9 cellular contexts compared by ENCODE assay signal in genomic region chr14:28765169-28765906, GRCh38. TPM values are rescaled to one million over a fixed set of nuclear protein-coding genes. Genes with fewer than 3 reads are reported as not detected.
DNase-seq lines count a peak whose midpoint lies in the region; ATAC-seq and TF ChIP-seq lines count a peak whose summit lies in the region.
"Had no signal": no experiment of that assay in that cellular context is flagged by ENCODE, and none has a peak within 500 bp of the region (broad histone marks: within the 10 kb centered on the region; RNA-seq: fewer than 3 reads in every experiment).

No MANE protein-coding gene starts in this region.

- ATAC-seq in esophagus mucosa: no peak
- ATAC-seq in GM21576 (IDR thresholded peaks at IDR 0.05; ENCODE audit: unreplicated experiment): no peak
- no peak for ATAC-seq in GM19455 (IDR thresholded peaks at IDR 0.05; ENCODE audit: unreplicated experiment)
- ATAC-seq in GM19324 (IDR thresholded peaks at IDR 0.05; ENCODE audit: low FRiP score, unreplicated experiment): no peak

- H3K27me3 Mint-ChIP-seq in HFFc6 (ENCODE audit: insufficient read depth): peaks cover 65% of the 10 kb centered on the region

- no peaks in the 10 kb centered on the region for H3K36me3 Mint-ChIP-seq in HFFc6 (ENCODE audit: low read depth)

- peak overlapping the region; percentile 57 for H3K4me3 Mint-ChIP-seq in HFFc6

- H3K9me3 Mint-ChIP-seq in HFFc6: peaks cover 16% of the 10 kb centered on the region

- no peak for TF ChIP-seq EP300 in neural cell (conservative IDR thresholded peaks at IDR 0.05; ENCODE audit: poor library complexity, severe bottlenecking)

- no peak for TF ChIP-seq RAD21 in neural cell (conservative IDR thresholded peaks at IDR 0.05)

- no peak for TF ChIP-seq CTCF in HFFc6 (IDR thresholded peaks at IDR 0.05)
- no peak for TF ChIP-seq CTCF in coronary artery (IDR thresholded peaks at IDR 0.05)
- no peak for TF ChIP-seq CTCF in neural cell (IDR thresholded peaks at IDR 0.05; ENCODE audit: poor library complexity, severe bottlenecking)

- H3K9me2 ChIP-seq in neural cell (ENCODE audit: insufficient read depth, low read length): no peaks in the 10 kb centered on the region

- peaks cover 17% of the 10 kb centered on the region for H4K20me1 ChIP-seq in neural cell (ENCODE audit: insufficient read depth)

- H3K4me1 Mint-ChIP-seq in HFFc6 (ENCODE audit: low read depth): peaks cover 20% of the 10 kb centered on the region

- H3K27ac ChIP-seq in coronary artery: peak overlapping the region in 1 of 2 donors; percentile 19
- peak overlapping the region; percentile 100 for H3K27ac ChIP-seq in neural cell (ENCODE audit: low read length)

- peaks cover 16% of the 10 kb centered on the region for H3K36me3 ChIP-seq in neural cell (ENCODE audit: insufficient read depth, low read length)

- H3K27ac Mint-ChIP-seq in HFFc6: no peak overlapping the region

- H3K4me3 ChIP-seq in coronary artery (peak overlapping the region; percentile 54), neural cell (ENCODE audit: low read length) (peak overlapping the region; percentile 82)

- H2AFZ ChIP-seq in neural cell (ENCODE audit: low read depth, low read length): no peak overlapping the region

- peak; percentile 79 for DNase-seq in DMS53 (lab: John Stamatoyannopoulos, UW)
- no peak for DNase-seq in HFFc6
- DNase-seq in coronary artery (ENCODE audit: low spot score): no peak
- DNase-seq: activated effector memory CD4-positive, alpha-beta T cell treated with anti-CD3 and anti-CD28 coated beads, Interleukin-2, amount 50 U/mL, for 16 hours had no signal

- peak overlapping the region; percentile 85 for H3K4me2 ChIP-seq in neural cell (ENCODE audit: low read length)

- peak overlapping the region; percentile 98 for H3K9ac ChIP-seq in neural cell (ENCODE audit: low read length)

- no peaks in the 10 kb centered on the region for H3K9me3 ChIP-seq in neural cell (ENCODE audit: low read length)

- peaks cover 22% of the 10 kb centered on the region for H3F3A ChIP-seq in neural cell (ENCODE audit: insufficient read depth, low read length, poor library complexity, severe bottlenecking)

- no peaks in the 10 kb centered on the region for H3K27me3 ChIP-seq in neural cell (ENCODE audit: insufficient read depth, low read depth, low read length)

- peaks cover 86% of the 10 kb centered on the region for H3K79me2 ChIP-seq in neural cell (replicated peaks; ENCODE audit: insufficient read depth, low read length)

TF ChIP-seq in neural cell, 6 proteins besides CTCF, POLR2A, EP300 and RAD21:
- no peak for TF ChIP-seq TAF1 (IDR thresholded peaks at IDR 0.05; ENCODE audit: low read depth)
- peak; percentile 73 for TF ChIP-seq POLR2AphosphoS5 (IDR thresholded peaks at IDR 0.05)
- no peak for TF ChIP-seq MXI1 (conservative IDR thresholded peaks at IDR 0.05; ENCODE audit: poor library complexity, severe bottlenecking)
- TF ChIP-seq, protein P1, sequence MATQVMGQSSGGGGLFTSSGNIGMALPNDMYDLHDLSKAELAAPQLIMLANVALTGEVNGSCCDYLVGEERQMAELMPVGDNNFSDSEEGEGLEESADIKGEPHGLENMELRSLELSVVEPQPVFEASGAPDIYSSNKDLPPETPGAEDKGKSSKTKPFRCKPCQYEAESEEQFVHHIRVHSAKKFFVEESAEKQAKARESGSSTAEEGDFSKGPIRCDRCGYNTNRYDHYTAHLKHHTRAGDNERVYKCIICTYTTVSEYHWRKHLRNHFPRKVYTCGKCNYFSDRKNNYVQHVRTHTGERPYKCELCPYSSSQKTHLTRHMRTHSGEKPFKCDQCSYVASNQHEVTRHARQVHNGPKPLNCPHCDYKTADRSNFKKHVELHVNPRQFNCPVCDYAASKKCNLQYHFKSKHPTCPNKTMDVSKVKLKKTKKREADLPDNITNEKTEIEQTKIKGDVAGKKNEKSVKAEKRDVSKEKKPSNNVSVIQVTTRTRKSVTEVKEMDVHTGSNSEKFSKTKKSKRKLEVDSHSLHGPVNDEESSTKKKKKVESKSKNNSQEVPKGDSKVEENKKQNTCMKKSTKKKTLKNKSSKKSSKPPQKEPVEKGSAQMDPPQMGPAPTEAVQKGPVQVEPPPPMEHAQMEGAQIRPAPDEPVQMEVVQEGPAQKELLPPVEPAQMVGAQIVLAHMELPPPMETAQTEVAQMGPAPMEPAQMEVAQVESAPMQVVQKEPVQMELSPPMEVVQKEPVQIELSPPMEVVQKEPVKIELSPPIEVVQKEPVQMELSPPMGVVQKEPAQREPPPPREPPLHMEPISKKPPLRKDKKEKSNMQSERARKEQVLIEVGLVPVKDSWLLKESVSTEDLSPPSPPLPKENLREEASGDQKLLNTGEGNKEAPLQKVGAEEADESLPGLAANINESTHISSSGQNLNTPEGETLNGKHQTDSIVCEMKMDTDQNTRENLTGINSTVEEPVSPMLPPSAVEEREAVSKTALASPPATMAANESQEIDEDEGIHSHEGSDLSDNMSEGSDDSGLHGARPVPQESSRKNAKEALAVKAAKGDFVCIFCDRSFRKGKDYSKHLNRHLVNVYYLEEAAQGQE (IDR thresholded peaks at IDR 0.05; ENCODE audit: borderline replicate concordance): peak; percentile 12
- TF ChIP-seq EZH2 (IDR thresholded peaks at IDR 0.05; ENCODE audit: borderline replicate concordance, insufficient read depth, low read length, poor library complexity, severe bottlenecking): no peak
- no peak for TF ChIP-seq SMC3 (conservative IDR thresholded peaks at IDR 0.05; ENCODE audit: poor library complexity)

RNA-seq across cellular contexts. Expression of gene FOXG1, which starts 1.2 kb away (rescaled TPM):
- under 1 TPM in 1 of 6 experiments, not detected in 5; 0.06 TPM for total RNA-seq in HFFc6 (2021; fragmentation: NEBNext Ultra II Directional; extraction: Animal tissue kit (Norgen Biotek cat#: 25700))
- polyA plus RNA-seq in neural cell: 53.5 and 54.0 TPM in 2 replicates
- polyA minus RNA-seq in neural cell: 66.0 and 87.2 TPM in 2 replicates
- total RNA-seq in esophagus mucosa: not detected
